In the genomic region with DNA sequence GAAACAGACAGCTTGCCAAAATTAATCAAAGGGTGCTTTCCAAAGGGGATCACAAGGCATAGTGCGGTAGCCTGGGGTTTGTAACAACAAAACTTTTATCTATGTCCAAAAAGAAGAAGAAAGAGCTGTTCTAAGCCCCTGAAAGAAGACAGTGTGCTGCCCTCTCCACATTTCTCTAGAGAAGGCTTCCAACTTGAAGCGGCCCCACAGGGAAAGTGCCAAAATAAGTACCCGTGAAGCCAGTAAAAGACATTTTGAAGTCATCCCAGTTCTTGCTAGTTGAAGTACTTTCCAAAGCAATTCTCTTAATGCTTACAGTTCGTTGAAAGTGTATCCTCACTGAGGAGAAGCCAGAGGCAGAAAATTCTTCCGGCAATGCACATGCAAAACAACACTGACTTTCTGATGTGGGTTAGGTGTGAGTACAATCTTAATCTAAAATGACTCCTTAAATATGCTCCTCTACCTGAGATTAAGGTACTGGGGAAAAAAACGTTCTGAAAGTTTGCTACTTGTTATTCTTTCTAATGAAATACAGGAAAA, we compare ENCODE assay signal across 1 cellular context.
A peak's percentile ranks its signal among the peaks of the same experiment; 100 is the strongest.
TF ChIP-seq lines count a peak whose summit lies in the region.

No MANE protein-coding gene starts in this region.

TF ChIP-seq in HCT116, 20 proteins besides CTCF, POLR2A, EP300 and RAD21:
- TF ChIP-seq YY1 (IDR thresholded peaks at IDR 0.05; ENCODE audit: extremely low read depth, insufficient replicate concordance, low read depth, low read length) (no peak), EGR1 (IDR thresholded peaks at IDR 0.05; ENCODE audit: low read depth) (no peak), TCF7L2 (IDR thresholded peaks at IDR 0.05; ENCODE audit: borderline replicate concordance, extremely low read depth, insufficient read depth, insufficient read length) (peak; percentile 15), EZH2 (IDR thresholded peaks at IDR 0.05) (no peak), CEBPB (IDR thresholded peaks at IDR 0.05; ENCODE audit: low read depth) (no peak), FOSL1 (IDR thresholded peaks at IDR 0.05; ENCODE audit: low read depth) (no peak), ZNF274 (IDR thresholded peaks at IDR 0.05; ENCODE audit: low read depth, low read length) (no peak), ELF1 (IDR thresholded peaks at IDR 0.05; ENCODE audit: borderline replicate concordance, low read depth) (no peak), SP1 (IDR thresholded peaks at IDR 0.05; ENCODE audit: low read depth) (peak; percentile 8; the same call in 1 of the 2 replicates), SIN3A (IDR thresholded peaks at IDR 0.05; ENCODE audit: low read depth) (no peak), ZFX (IDR thresholded peaks at IDR 0.05) (no peak)
- TF ChIP-seq, protein P1, sequence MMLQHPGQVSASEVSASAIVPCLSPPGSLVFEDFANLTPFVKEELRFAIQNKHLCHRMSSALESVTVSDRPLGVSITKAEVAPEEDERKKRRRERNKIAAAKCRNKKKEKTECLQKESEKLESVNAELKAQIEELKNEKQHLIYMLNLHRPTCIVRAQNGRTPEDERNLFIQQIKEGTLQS (IDR thresholded peaks at IDR 0.05), result no peak
- TF ChIP-seq, protein P2, sequence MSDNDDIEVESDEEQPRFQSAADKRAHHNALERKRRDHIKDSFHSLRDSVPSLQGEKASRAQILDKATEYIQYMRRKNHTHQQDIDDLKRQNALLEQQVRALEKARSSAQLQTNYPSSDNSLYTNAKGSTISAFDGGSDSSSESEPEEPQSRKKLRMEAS (IDR thresholded peaks at IDR 0.05), result no peak
- TF ChIP-seq, protein P3, sequence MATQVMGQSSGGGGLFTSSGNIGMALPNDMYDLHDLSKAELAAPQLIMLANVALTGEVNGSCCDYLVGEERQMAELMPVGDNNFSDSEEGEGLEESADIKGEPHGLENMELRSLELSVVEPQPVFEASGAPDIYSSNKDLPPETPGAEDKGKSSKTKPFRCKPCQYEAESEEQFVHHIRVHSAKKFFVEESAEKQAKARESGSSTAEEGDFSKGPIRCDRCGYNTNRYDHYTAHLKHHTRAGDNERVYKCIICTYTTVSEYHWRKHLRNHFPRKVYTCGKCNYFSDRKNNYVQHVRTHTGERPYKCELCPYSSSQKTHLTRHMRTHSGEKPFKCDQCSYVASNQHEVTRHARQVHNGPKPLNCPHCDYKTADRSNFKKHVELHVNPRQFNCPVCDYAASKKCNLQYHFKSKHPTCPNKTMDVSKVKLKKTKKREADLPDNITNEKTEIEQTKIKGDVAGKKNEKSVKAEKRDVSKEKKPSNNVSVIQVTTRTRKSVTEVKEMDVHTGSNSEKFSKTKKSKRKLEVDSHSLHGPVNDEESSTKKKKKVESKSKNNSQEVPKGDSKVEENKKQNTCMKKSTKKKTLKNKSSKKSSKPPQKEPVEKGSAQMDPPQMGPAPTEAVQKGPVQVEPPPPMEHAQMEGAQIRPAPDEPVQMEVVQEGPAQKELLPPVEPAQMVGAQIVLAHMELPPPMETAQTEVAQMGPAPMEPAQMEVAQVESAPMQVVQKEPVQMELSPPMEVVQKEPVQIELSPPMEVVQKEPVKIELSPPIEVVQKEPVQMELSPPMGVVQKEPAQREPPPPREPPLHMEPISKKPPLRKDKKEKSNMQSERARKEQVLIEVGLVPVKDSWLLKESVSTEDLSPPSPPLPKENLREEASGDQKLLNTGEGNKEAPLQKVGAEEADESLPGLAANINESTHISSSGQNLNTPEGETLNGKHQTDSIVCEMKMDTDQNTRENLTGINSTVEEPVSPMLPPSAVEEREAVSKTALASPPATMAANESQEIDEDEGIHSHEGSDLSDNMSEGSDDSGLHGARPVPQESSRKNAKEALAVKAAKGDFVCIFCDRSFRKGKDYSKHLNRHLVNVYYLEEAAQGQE (IDR thresholded peaks at IDR 0.05; ENCODE audit: low read depth), result no peak
